Comparison of ENCODE assay signal across 25 cellular contexts in the genomic region with DNA sequence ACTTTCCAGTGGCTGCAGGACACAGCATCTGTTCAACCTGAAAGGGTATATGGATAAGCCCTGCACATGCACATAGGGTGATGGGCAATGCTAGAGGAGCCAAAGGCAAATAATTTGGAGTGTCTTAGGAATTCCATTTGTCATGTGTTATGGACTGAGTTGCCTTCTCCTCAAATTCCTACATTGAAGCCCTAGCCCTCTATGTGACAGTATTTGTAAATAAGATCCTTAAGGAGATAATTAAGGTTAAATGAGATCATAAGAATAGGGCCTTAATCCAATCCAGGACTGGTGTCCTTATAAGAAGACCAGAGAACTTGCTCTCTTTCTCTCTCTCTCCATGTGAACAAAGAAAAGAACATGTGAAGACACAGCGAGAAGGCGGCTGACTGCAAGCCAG. TPM values are rescaled to one million over a fixed set of nuclear protein-coding genes. Genes with fewer than 3 reads are reported as not detected.
"Had no signal": no experiment of that assay in that cellular context is flagged by ENCODE, and none has a peak within 500 bp of the region (broad histone marks: within the 10 kb centered on the region; RNA-seq: fewer than 3 reads in every experiment).

No MANE protein-coding gene starts in this region.

- H3K27ac Mint-ChIP-seq: activated B cell treated with CpG ODN at 0.5 μM for 24 hours; activated CD4-positive, alpha-beta T cell treated with anti-CD3 and anti-CD28 coated beads, Interleukin-2, amount 10 ng/mL, durations not matched to agents 24 days and 14 days; activated naive CD4-positive, alpha-beta T cell treated with anti-CD3 and anti-CD28 coated beads for 36 hours; activated naive CD8-positive, alpha-beta T cell treated with anti-CD3 and anti-CD28 coated beads for 36 hours; activated T-helper 17 cell treated with anti-CD3 and anti-CD28 coated beads, Interleukin-2, amount 50 U/mL, for 72 hours; T-cell had no signal

- ATAC-seq: activated T-helper 17 cell treated with anti-CD3 and anti-CD28 coated beads, Interleukin-2, amount 50 U/mL, for 72 hours; T-cell had no signal

- H3K9me3 Mint-ChIP-seq: activated B cell treated with CpG ODN at 0.5 μM for 24 hours; activated CD4-positive, alpha-beta T cell treated with anti-CD3 and anti-CD28 coated beads, Interleukin-2, amount 10 ng/mL, durations not matched to agents 24 days and 14 days; activated naive CD4-positive, alpha-beta T cell treated with anti-CD3 and anti-CD28 coated beads for 36 hours; activated naive CD8-positive, alpha-beta T cell treated with anti-CD3 and anti-CD28 coated beads for 36 hours; activated T-helper 17 cell treated with anti-CD3 and anti-CD28 coated beads, Interleukin-2, amount 50 U/mL, for 72 hours; T-cell had no signal

- H3K27me3 Mint-ChIP-seq: activated B cell treated with CpG ODN at 0.5 μM for 24 hours; activated CD4-positive, alpha-beta T cell treated with anti-CD3 and anti-CD28 coated beads, Interleukin-2, amount 10 ng/mL, durations not matched to agents 24 days and 14 days; activated naive CD8-positive, alpha-beta T cell treated with anti-CD3 and anti-CD28 coated beads for 36 hours; activated T-helper 17 cell treated with anti-CD3 and anti-CD28 coated beads, Interleukin-2, amount 50 U/mL, for 72 hours; T-cell had no signal

- H3K36me3 ChIP-seq: brain microvascular endothelial cell, cardiac muscle cell had no signal

- H3K27ac ChIP-seq: brain microvascular endothelial cell, cardiac muscle cell had no signal

- H3K36me3 Mint-ChIP-seq: activated naive CD8-positive, alpha-beta T cell treated with anti-CD3 and anti-CD28 coated beads for 36 hours; T-cell had no signal

- H3K4me3 ChIP-seq: cardiac muscle cell had no signal

- H3K4me1 Mint-ChIP-seq: activated B cell treated with CpG ODN at 0.5 μM for 24 hours; activated CD4-positive, alpha-beta T cell treated with anti-CD3 and anti-CD28 coated beads, Interleukin-2, amount 10 ng/mL, durations not matched to agents 24 days and 14 days; activated naive CD8-positive, alpha-beta T cell treated with anti-CD3 and anti-CD28 coated beads for 36 hours; activated T-helper 17 cell treated with anti-CD3 and anti-CD28 coated beads, Interleukin-2, amount 50 U/mL, for 72 hours; T-cell had no signal

- DNase-seq: activated B cell treated with CpG ODN at 0.5 μM for 24 hours; activated CD4-positive, alpha-beta T cell treated with anti-CD3 and anti-CD28 coated beads for 1 hour; activated CD4-positive, alpha-beta T cell treated with anti-CD3 and anti-CD28 coated beads, Interleukin-2, amount 10 ng/mL, durations not matched to agents 24 days and 14 days; activated CD4-positive, alpha-beta T cell treated with anti-CD3 and anti-CD28 coated beads, Interleukin-2, amount 50 U/mL, for 48 hours; activated gamma-delta T cell; activated naive CD4-positive, alpha-beta T cell treated with anti-CD3 and anti-CD28 coated beads for 36 hours; activated naive CD8-positive, alpha-beta T cell treated with anti-CD3 and anti-CD28 coated beads for 36 hours; activated T-cell treated with anti-CD3 and anti-CD28 coated beads for 4 hours; activated T-cell treated with anti-CD3 and anti-CD28 coated beads, Interleukin-2, amount 50 U/mL, for 48 hours; brain microvascular endothelial cell; MM.1S; NCI-H1105 treated with DMSO at 0.1 percent for 48 hours; NCI-H1436 treated with DMSO at 0.1 percent for 48 hours; NCI-H187; NCI-H2081; NCI-H524; NCI-H748 treated with DMSO at 0.1 percent for 48 hours; SIG-M5; T-cell; T-helper 2 cell; T1000 had no signal

- H3K4me3 Mint-ChIP-seq: activated B cell treated with CpG ODN at 0.5 μM for 24 hours; activated CD4-positive, alpha-beta T cell treated with anti-CD3 and anti-CD28 coated beads, Interleukin-2, amount 10 ng/mL, durations not matched to agents 24 days and 14 days; activated naive CD4-positive, alpha-beta T cell treated with anti-CD3 and anti-CD28 coated beads for 36 hours; activated naive CD8-positive, alpha-beta T cell treated with anti-CD3 and anti-CD28 coated beads for 36 hours; activated T-helper 17 cell treated with anti-CD3 and anti-CD28 coated beads, Interleukin-2, amount 50 U/mL, for 72 hours; T-cell had no signal

- H3K27me3 ChIP-seq: brain microvascular endothelial cell, cardiac muscle cell had no signal

RNA-seq across cellular contexts. Expression of a gene that starts 42.9 kb away (rescaled TPM):
- total RNA-seq: activated B cell treated with CpG ODN at 0.5 μM for 24 hours; activated CD4-positive, alpha-beta T cell treated with anti-CD3 and anti-CD28 coated beads, Interleukin-2, amount 10 ng/mL, durations not matched to agents 24 days and 14 days; activated CD8-positive, alpha-beta memory T cell treated with anti-CD3 and anti-CD28 coated beads for 36 hours; activated naive CD4-positive, alpha-beta T cell treated with anti-CD3 and anti-CD28 coated beads for 36 hours; activated naive CD8-positive, alpha-beta T cell treated with anti-CD3 and anti-CD28 coated beads for 36 hours; activated T-helper 17 cell treated with anti-CD3 and anti-CD28 coated beads, Interleukin-2, amount 50 U/mL, for 72 hours; OCI-LY7 had no signal

RNA-seq across cellular contexts. Expression of a gene that starts 44.8 kb away (rescaled TPM):
- total RNA-seq: activated B cell treated with CpG ODN at 0.5 μM for 24 hours; activated naive CD8-positive, alpha-beta T cell treated with anti-CD3 and anti-CD28 coated beads for 36 hours; OCI-LY7 had no signal
